Comparison of ENCODE assay signal across 12 cellular contexts in the genomic region with DNA sequence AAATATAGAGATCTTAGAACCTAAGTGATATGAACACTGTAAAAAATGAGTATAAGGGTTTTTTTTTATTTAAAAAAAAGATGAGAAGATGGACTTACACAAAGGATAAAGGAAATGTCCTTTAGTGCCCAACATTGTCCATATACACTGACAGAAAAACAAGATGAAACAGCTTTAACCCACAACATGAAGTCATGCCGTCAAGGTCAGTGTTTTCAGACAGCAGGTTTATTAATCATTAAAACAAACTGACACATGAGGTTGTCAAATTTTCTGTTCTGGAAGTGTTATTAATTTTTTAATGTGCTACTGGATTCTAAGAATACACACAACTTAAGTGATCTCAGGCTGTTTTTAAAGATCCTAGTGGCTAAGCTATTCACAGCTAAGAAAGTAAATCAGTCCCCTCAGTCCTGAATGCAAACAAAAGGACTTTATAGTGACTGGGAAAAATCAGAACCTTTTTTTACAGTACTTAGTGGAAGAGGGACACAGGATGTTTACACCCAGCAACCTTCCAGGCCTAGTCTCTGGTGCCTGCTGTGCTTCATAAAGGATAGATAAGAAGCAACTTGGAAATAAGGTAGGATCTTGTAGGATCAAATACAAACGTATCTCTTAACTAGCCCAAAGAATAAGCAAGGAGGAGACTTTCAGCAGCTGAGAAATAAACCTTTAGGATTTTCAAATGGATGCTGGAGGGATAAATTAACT. TPM values are rescaled to one million over a fixed set of nuclear protein-coding genes. Genes with fewer than 3 reads are reported as not detected.
DNase-seq lines count a peak whose midpoint lies in the region; ATAC-seq and TF ChIP-seq lines count a peak whose summit lies in the region.
"Had no signal": no experiment of that assay in that cellular context is flagged by ENCODE, and none has a peak within 500 bp of the region (broad histone marks: within the 10 kb centered on the region; RNA-seq: fewer than 3 reads in every experiment).

No MANE protein-coding gene starts in this region.

- H3K9me3 ChIP-seq in GM23248 (ENCODE audit: low read depth) (no peaks in the 10 kb centered on the region), Loucy (ENCODE audit: insufficient read depth, low read depth, low read length) (no peaks in the 10 kb centered on the region), right lobe of liver (no peaks in the 10 kb centered on the region)

- H4K20me1 ChIP-seq in GM23248 (ENCODE audit: insufficient read depth) (no peaks in the 10 kb centered on the region), Loucy (ENCODE audit: insufficient read depth, low read length, poor library complexity, severe bottlenecking) (no peaks in the 10 kb centered on the region)

- H3K27ac ChIP-seq in GM23248 = no peak overlapping the region
- no peak overlapping the region for H3K27ac ChIP-seq in right lobe of liver

- H3K36me3 ChIP-seq in GM23248 (ENCODE audit: low read depth) (no peaks in the 10 kb centered on the region), Loucy (ENCODE audit: insufficient read depth, low read length) (no peaks in the 10 kb centered on the region), right lobe of liver (no peaks in the 10 kb centered on the region)

- no peaks in the 10 kb centered on the region for H3F3A ChIP-seq in GM23248 (ENCODE audit: insufficient read depth)
- H3F3A ChIP-seq in Loucy (ENCODE audit: low read depth) = no peaks in the 10 kb centered on the region; the same call in 1 of the 2 replicates

- 53 to 56% methylated on average over 2 of the region's 2 CpGs for WGBS in GM23248 (ENCODE audit: low coverage in 1 of 2, low lambda C conversion rate in 2 of 2, missing lambda C conversion rate in 2 of 2), 2 experiments
- 24% methylated on average over 2 of the region's 2 CpGs for WGBS in right lobe of liver (ENCODE audit: insufficient coverage, low coverage, low lambda C conversion rate, missing lambda C conversion rate)

- in situ Hi-C loops in GM23248 (cut with MboI) = loop anchor here (25.0 kb wide), 1 partner anchor 200 kb away; no protein-coding TSS in a partner anchor

- no peaks in the 10 kb centered on the region for H3K27me3 ChIP-seq in GM23248 (replicated peaks; ENCODE audit: insufficient read depth)
- H3K27me3 ChIP-seq in Loucy (ENCODE audit: insufficient read depth, low read length, poor library complexity, severe bottlenecking) = no peaks in the 10 kb centered on the region
- no peaks in the 10 kb centered on the region for H3K27me3 ChIP-seq in right lobe of liver

- no peaks in the 10 kb centered on the region for H3K79me2 ChIP-seq in GM23248 (ENCODE audit: insufficient read depth)
- H3K79me2 ChIP-seq in Loucy (ENCODE audit: insufficient read depth, low read length) = no peaks in the 10 kb centered on the region

- no peak overlapping the region for H3K4me3 ChIP-seq in GM23248
- no peak overlapping the region for H3K4me3 ChIP-seq in Loucy (ENCODE audit: low read length, poor library complexity, severe bottlenecking)
- H3K4me3 ChIP-seq in right lobe of liver = no peak overlapping the region

- no peak for TF ChIP-seq POLR2A in right lobe of liver (IDR thresholded peaks at IDR 0.05)

- ATAC-seq in GM18861 (IDR thresholded peaks at IDR 0.05; ENCODE audit: unreplicated experiment) = peak; percentile 73
- ATAC-seq in right lobe of liver = peak in 3 of 4 donors; percentile 23 to 57 (median 24)
- ATAC-seq: Right ventricle myocardium inferior; stimulated activated memory B cell treated with anti-CD40 and anti-IgM and Interleukin-4, amounts not matched to agents 10 μg/mL and 1 μg/mL and 100 μg/mL, for 72 hours had no signal

- H2AFZ ChIP-seq in GM23248 = peak overlapping the region; percentile 23; the same call in 1 of the 2 replicates
- H2AFZ ChIP-seq in Loucy (ENCODE audit: low read length) = 0 out of 2 replicates have a peak overlapping the region, but pooled peaks have one; percentile 68

- H3K4me2 ChIP-seq in GM23248 (ENCODE audit: unreplicated experiment) (no peak overlapping the region), Loucy (ENCODE audit: low read depth, low read length, poor library complexity, severe bottlenecking) (no peak overlapping the region)

- H3K9ac ChIP-seq in GM23248 (no peak overlapping the region), Loucy (ENCODE audit: low read depth, low read length, poor library complexity, severe bottlenecking) (no peak overlapping the region)

- TF ChIP-seq CTCF in Loucy (conservative IDR thresholded peaks at IDR 0.05; ENCODE audit: low read length) (no peak), right lobe of liver (IDR thresholded peaks at IDR 0.05) (no peak)

- DNase-seq in GM23248 (no peak), right lobe of liver (no peak), activated gamma-delta T cell treated with Interleukin-2 at 50 U/mL for 16 hours (no peak), pons (ENCODE audit: low spot score) (no peak), NCI-H128 (lab: John Stamatoyannopoulos, UW; ENCODE audit: unreplicated experiment) (no peak)
- DNase-seq in stimulated activated CD4-positive, alpha-beta T cell treated with anti-CD3 and anti-CD28 coated beads, Interleukin-4, amount 100 ng/mL, for 1 hour = no peak
- DNase-seq: activated effector memory CD4-positive, alpha-beta T cell treated with anti-CD3 and anti-CD28 coated beads, Interleukin-2, amount 50 U/mL, for 16 hours; NCI-H510A had no signal

- intact Hi-C loops in right lobe of liver (cut with DNase I) = no loop called here

- H3K9me2 ChIP-seq in GM23248 (ENCODE audit: insufficient read depth) (no peaks in the 10 kb centered on the region), Loucy (replicated peaks; ENCODE audit: low read depth, low read length) (no peaks in the 10 kb centered on the region)

- H3K4me1 ChIP-seq in GM23248 (ENCODE audit: insufficient read depth) (no peaks in the 10 kb centered on the region), Loucy (ENCODE audit: insufficient read depth, low read length, poor library complexity, severe bottlenecking) (peaks cover 10% of the 10 kb centered on the region), right lobe of liver (peaks cover 0 to 12% (median 0%) of the 10 kb centered on the region in 4 donors)

RNA-seq across cellular contexts. Expression of a gene that starts 22.0 kb away (rescaled TPM):
- 22.3 and 32.6 TPM in 2 replicates for total RNA-seq in GM23248 (2014; rRNA removed; shearing (Covaris generic))
- 19.6 and 24.0 TPM in 2 replicates for polyA plus RNA-seq in GM23248 (2016; fragmentation: Nextera tagmentation; extraction: Ambion mirVana)
- 10 to 100 TPM; 13.6 to 16.6 (median 15.0) TPM for total RNA-seq in right lobe of liver
